8 cellular contexts compared by ENCODE assay signal in genomic region chr22:19940536-19941364, GRCh38. TPM values are rescaled to one million over a fixed set of nuclear protein-coding genes. Genes with fewer than 3 reads are reported as not detected.
DNase-seq lines count a peak whose midpoint lies in the region; ATAC-seq and TF ChIP-seq lines count a peak whose summit lies in the region.

No MANE protein-coding gene starts in this region.

- DNase-seq in CD14-positive monocyte (ENCODE audit: low spot score) (no peak), MM.1S (no peak), neural crest cell (ENCODE audit: low read depth, low spot score) (no peak), smooth muscle cell (lab: John Stamatoyannopoulos, UW; ENCODE audit: unreplicated experiment) (no peak), NCI-H2196 treated with DMSO at 0.1 percent for 48 hours (lab: John Stamatoyannopoulos, UW; ENCODE audit: unreplicated experiment) (no peak)
- no peak for DNase-seq in effector memory CD4-positive, alpha-beta T cell

- H3K4me3 Mint-ChIP-seq in CD14-positive monocyte (peak overlapping the region; percentile 94 to 96), neural crest cell (peak overlapping the region; percentile 98)

- H3K36me3 ChIP-seq in MM.1S (replicated peaks; ENCODE audit: insufficient read depth, low read length) (no peaks in the 10 kb centered on the region), smooth muscle cell (ENCODE audit: low read depth) (no peaks in the 10 kb centered on the region)
- H3K36me3 ChIP-seq in effector memory CD4-positive, alpha-beta T cell (ENCODE audit: control insufficient read depth, insufficient read depth, low read length) = peaks cover 3% of the 10 kb centered on the region

- H3F3A ChIP-seq in MM.1S (ENCODE audit: insufficient read depth, low read length) (no peaks in the 10 kb centered on the region; the same call in 1 of the 2 replicates), smooth muscle cell (ENCODE audit: low read depth) (peaks cover 7% of the 10 kb centered on the region)

- H3K27me3 ChIP-seq in MM.1S (replicated peaks; ENCODE audit: insufficient read depth, low read length) = no peaks in the 10 kb centered on the region
- H3K27me3 ChIP-seq in effector memory CD4-positive, alpha-beta T cell (replicated peaks; ENCODE audit: control insufficient read depth, insufficient read depth, low read length, poor library complexity, severe bottlenecking) = no peaks in the 10 kb centered on the region
- no peaks in the 10 kb centered on the region for H3K27me3 ChIP-seq in smooth muscle cell (ENCODE audit: low read depth)

- peak overlapping the region; percentile 92 for H3K9ac ChIP-seq in MM.1S (ENCODE audit: low read length)
- no peak overlapping the region for H3K9ac ChIP-seq in smooth muscle cell (ENCODE audit: low read depth)

- no peaks in the 10 kb centered on the region for H3K9me3 ChIP-seq in MM.1S (replicated peaks; ENCODE audit: insufficient read depth, low read length)
- H3K9me3 ChIP-seq in effector memory CD4-positive, alpha-beta T cell (ENCODE audit: control insufficient read depth, low read length) = no peaks in the 10 kb centered on the region
- no peaks in the 10 kb centered on the region for H3K9me3 ChIP-seq in smooth muscle cell (replicated peaks; ENCODE audit: low read depth)

- H3K36me3 Mint-ChIP-seq in CD14-positive monocyte = peaks cover 14 to 18% of the 10 kb centered on the region in 2 donors
- H3K36me3 Mint-ChIP-seq in neural crest cell (ENCODE audit: low read depth) = peaks cover 20% of the 10 kb centered on the region

- H2AFZ ChIP-seq in MM.1S (ENCODE audit: low read length) = peak overlapping the region; percentile 93
- H2AFZ ChIP-seq in smooth muscle cell (ENCODE audit: low read depth) = no peak overlapping the region

- H3K27ac ChIP-seq in MM.1S (ENCODE audit: low read length) = no peak overlapping the region
- H3K27ac ChIP-seq in effector memory CD4-positive, alpha-beta T cell (ENCODE audit: insufficient read depth, low read length, poor library complexity, severe bottlenecking) = peak overlapping the region; percentile 70
- H3K27ac ChIP-seq in smooth muscle cell (ENCODE audit: low read depth) = no peak overlapping the region

- H3K79me2 ChIP-seq in MM.1S (ENCODE audit: low read length) (peaks cover 31% of the 10 kb centered on the region), smooth muscle cell (ENCODE audit: low read depth) (no peaks in the 10 kb centered on the region)

- TF ChIP-seq CTCF in CD14-positive monocyte (IDR thresholded peaks at IDR 0.05) (no peak), MM.1S (IDR thresholded peaks at IDR 0.05; ENCODE audit: low read length) (no peak), neural crest cell (conservative IDR thresholded peaks at IDR 0.05) (no peak), smooth muscle cell (IDR thresholded peaks at IDR 0.05; ENCODE audit: borderline replicate concordance, insufficient read depth, poor library complexity, severe bottlenecking) (no peak)

- H3K4me1 Mint-ChIP-seq in CD14-positive monocyte (peaks cover 70% of the 10 kb centered on the region), neural crest cell (peaks cover 30% of the 10 kb centered on the region)

- no peaks in the 10 kb centered on the region for H4K20me1 ChIP-seq in MM.1S (ENCODE audit: insufficient read depth, low read length)
- H4K20me1 ChIP-seq in smooth muscle cell (ENCODE audit: low read depth) = no peaks in the 10 kb centered on the region

- peaks cover under 1 to 9% (median 3%) of the 10 kb centered on the region in 7 donors for H3K9me3 Mint-ChIP-seq in CD14-positive monocyte
- peaks cover 7% of the 10 kb centered on the region for H3K9me3 Mint-ChIP-seq in neural crest cell

- H3K4me3 ChIP-seq in MM.1S (ENCODE audit: low read length) = peak overlapping the region; percentile 82
- H3K4me3 ChIP-seq in effector memory CD4-positive, alpha-beta T cell (ENCODE audit: insufficient read depth, low read depth, low read length, poor library complexity, severe bottlenecking) = peak overlapping the region; percentile 96
- H3K4me3 ChIP-seq in smooth muscle cell = no peak overlapping the region

- WGBS in smooth muscle cell (ENCODE audit: low lambda C conversion rate) = 93% methylated on average over 21 of the region's 21 CpGs

- H3K27me3 Mint-ChIP-seq in CD14-positive monocyte (ENCODE audit: low read depth in 3 of 3) (peaks cover 0 to 2% (median 1%) of the 10 kb centered on the region in 3 donors), neural crest cell (ENCODE audit: low read depth) (no peaks in the 10 kb centered on the region)

- peak overlapping the region; percentile 13 to 96 (median 93) for H3K27ac Mint-ChIP-seq in CD14-positive monocyte
- peak overlapping the region; percentile 65 for H3K27ac Mint-ChIP-seq in neural crest cell (ENCODE audit: unreplicated experiment)

- no peak for ATAC-seq in HG02571 (IDR thresholded peaks at IDR 0.05; ENCODE audit: unreplicated experiment)
- ATAC-seq in GM21390 (IDR thresholded peaks at IDR 0.05; ENCODE audit: unreplicated experiment) = no peak

- H3K9me2 ChIP-seq in MM.1S (replicated peaks; ENCODE audit: insufficient read depth, low read length) = no peaks in the 10 kb centered on the region

- intact Hi-C loops in CD14-positive monocyte (cut with micrococcal nuclease) = no loop called here

- H3K4me2 ChIP-seq in MM.1S (ENCODE audit: low read depth, low read length) = peak overlapping the region; percentile 92
- H3K4me2 ChIP-seq in smooth muscle cell = no peak overlapping the region

- H3K4me1 ChIP-seq in MM.1S (ENCODE audit: low read length) (peaks cover 14% of the 10 kb centered on the region; the same call in 1 of the 2 replicates), smooth muscle cell (ENCODE audit: low read depth) (peaks cover 15% of the 10 kb centered on the region)
- peaks cover 23% of the 10 kb centered on the region for H3K4me1 ChIP-seq in effector memory CD4-positive, alpha-beta T cell (ENCODE audit: control insufficient read depth, insufficient read depth, low read length, poor library complexity, severe bottlenecking)

RNA-seq across cellular contexts. Expression of gene COMT, which starts 0.8 kb away (rescaled TPM):
- polyA plus RNA-seq in CD14-positive monocyte (100 to 1,000 TPM; 329 to 400 TPM), smooth muscle cell (6.2 and 34.1 TPM in 2 replicates)
- total RNA-seq in neural crest cell (70.9 and 86.4 TPM in 2 replicates), smooth muscle cell (4.1 and 9.9 TPM in 2 replicates)

RNA-seq across cellular contexts. Expression of gene TXNRD2, which starts 0.9 kb away (rescaled TPM):
- polyA plus RNA-seq in CD14-positive monocyte (10 to 100 TPM; 24.9 to 30.8 TPM), smooth muscle cell (0.99 and 3.2 TPM in 2 replicates)
- total RNA-seq in neural crest cell (21.7 and 22.2 TPM in 2 replicates), smooth muscle cell (0.36 TPM in 1 of 2 replicates, not detected in the other)

Comparison
In these comparisons a context has a peak if more than half of its experiments do, and no peak if none do; other contexts are left out.
1. RNA of gene TXNRD2, which starts 0.9 kb away (total RNA-seq): 21.7 to 22.2 TPM in neural crest cell; 0.36 TPM in smooth muscle cell; every median in the first group is over 10 times any median in the second.